ENCODE assay signal across 12 cellular contexts in genomic region chr10:88062385-88062784, GRCh38.
DNase-seq lines count a peak whose midpoint lies in the region; ATAC-seq and TF ChIP-seq lines count a peak whose summit lies in the region.
"Had no signal": no experiment of that assay in that cellular context is flagged by ENCODE, and none has a peak within 500 bp of the region (broad histone marks: within the 10 kb centered on the region; RNA-seq: fewer than 3 reads in every experiment).

No MANE protein-coding gene starts in this region.

- no peaks in the 10 kb centered on the region for H3K36me3 ChIP-seq in colonic mucosa

- no peak overlapping the region for H3K9ac ChIP-seq in colonic mucosa (ENCODE audit: low read depth in 2 of 2, low read length in 2 of 2)

- TF ChIP-seq CTCF in AG04450 (IDR thresholded peaks at IDR 0.05; ENCODE audit: low read depth, low read length) (no peak), colonic mucosa (IDR thresholded peaks at IDR 0.05) (no peak)

- no peak overlapping the region for H3K4me3 ChIP-seq in AG04450 (ENCODE audit: low read depth, low read length)
- H3K4me3 ChIP-seq in colonic mucosa: no peak overlapping the region

- no peaks in the 10 kb centered on the region for H3K27me3 Mint-ChIP-seq in naive thymus-derived CD8-positive, alpha-beta T cell

- H3K27ac Mint-ChIP-seq in naive thymus-derived CD8-positive, alpha-beta T cell: peak overlapping the region in 6 of 10 donors; percentile 17 to 97 (median 70)

- H3K9me3 Mint-ChIP-seq in naive thymus-derived CD8-positive, alpha-beta T cell: peaks cover 0 to 15% (median 0%) of the 10 kb centered on the region in 9 donors

- POLR2A ChIA-PET in AG04450 (lab: Yijun Ruan, JAX): interaction anchor here (0.6 to 1.7 kb wide), 2 partner anchors 20 to 494 kb away, joined by 6 read pairs; no protein-coding TSS in a partner anchor
- POLR2A ChIA-PET in naive thymus-derived CD8-positive, alpha-beta T cell (lab: Charles Lee): interaction anchor here (0.6 kb wide), 1 partner anchor 23 kb away, joined by 3 read pairs; no protein-coding TSS in a partner anchor

- H3K4me1 ChIP-seq in colonic mucosa: no peaks in the 10 kb centered on the region

- ATAC-seq in naive thymus-derived CD8-positive, alpha-beta T cell: no peak
- ATAC-seq in GM19035 (IDR thresholded peaks at IDR 0.05; ENCODE audit: unreplicated experiment): no peak

- intact Hi-C loops in colonic mucosa (cut with DNase I): no loop called here

- no peak overlapping the region for H3K4me3 Mint-ChIP-seq in naive thymus-derived CD8-positive, alpha-beta T cell

- H3K27me3 ChIP-seq in AG04450 (ENCODE audit: control insufficient read depth, insufficient read depth, low read length) (no peaks in the 10 kb centered on the region), colonic mucosa (no peaks in the 10 kb centered on the region)

- DNase-seq in AG04450 (ENCODE audit: low read depth, low spot score) (no peak), M059J (ENCODE audit: low read depth) (peak; percentile 44), colonic mucosa (no peak), NCI-H446 (lab: John Stamatoyannopoulos, UW) (no peak)
- DNase-seq in naive thymus-derived CD8-positive, alpha-beta T cell: no peak
- no peak for DNase-seq in stimulated activated CD4-positive, alpha-beta T cell treated with anti-CD3 and anti-CD28 coated beads, Interleukin-4, amount 100 ng/mL, for 4 hours
- DNase-seq in stimulated activated CD4-positive, alpha-beta T cell treated with anti-CD3 and anti-CD28 coated beads, Interleukin-2, amount 100 ng/mL, for 48 hours: no peak
- DNase-seq: activated CD4-positive, alpha-beta T cell treated with anti-CD3 and anti-CD28 coated beads for 4 hours; amniotic stem cell; head of caudate nucleus; Karpas-422 had no signal

- H3K27ac ChIP-seq in AG04450 (ENCODE audit: low read depth, low read length) (peak overlapping the region; percentile 59), colonic mucosa (peak overlapping the region; percentile 13)

- CTCF ChIA-PET in AG04450 (lab: Charles Lee): no interaction called here

- no peaks in the 10 kb centered on the region for H3K36me3 Mint-ChIP-seq in naive thymus-derived CD8-positive, alpha-beta T cell

- H3K9me3 ChIP-seq in AG04450 (ENCODE audit: control insufficient read depth, insufficient read depth, low read length): no peaks in the 10 kb centered on the region
- H3K9me3 ChIP-seq in colonic mucosa: no peaks in the 10 kb centered on the region

- H3K4me1 Mint-ChIP-seq in naive thymus-derived CD8-positive, alpha-beta T cell: peaks cover 41 to 55% (median 52%) of the 10 kb centered on the region in 4 donors
